Comparison of ENCODE assay signal across 8 cellular contexts in genomic region chr10:103692421-103693069, GRCh38.
DNase-seq lines count a peak whose midpoint lies in the region; ATAC-seq and TF ChIP-seq lines count a peak whose summit lies in the region.

No MANE protein-coding gene starts in this region.

- no TSS peak for BruUV-seq in Calu3 (replicated peaks; lab: Mats Ljungman, UMichigan)

- H3K9me2 ChIP-seq in SU-DHL-6 (replicated peaks; ENCODE audit: insufficient read depth, low read length) = no peaks in the 10 kb centered on the region
- no peaks in the 10 kb centered on the region for H3K9me2 ChIP-seq in hepatocyte (replicated peaks; ENCODE audit: insufficient read depth)

- ATAC-seq in left cardiac atrium (no peak), HG02840 (IDR thresholded peaks at IDR 0.05; ENCODE audit: low FRiP score, unreplicated experiment) (peak; percentile 51)

- peaks cover 50% of the 10 kb centered on the region for H3K4me1 ChIP-seq in left ventricle myocardium inferior
- H3K4me1 ChIP-seq in hepatocyte (ENCODE audit: insufficient read depth) = peaks cover 33% of the 10 kb centered on the region
- peaks cover 4 to 89% (median 50%) of the 10 kb centered on the region in 4 donors for H3K4me1 ChIP-seq in tibial nerve

- H3K27ac ChIP-seq in left ventricle myocardium inferior (replicated peaks) (no peak overlapping the region), SU-DHL-6 (ENCODE audit: low read depth, low read length) (no peak overlapping the region), hepatocyte (no peak overlapping the region), tibial nerve (peak overlapping the region; percentile 62 to 97 (median 78))

- no peak for TF ChIP-seq CTCF in left ventricle myocardium inferior (IDR thresholded peaks at IDR 0.05; ENCODE audit: borderline replicate concordance)
- TF ChIP-seq CTCF in SU-DHL-6 (IDR thresholded peaks at IDR 0.05; ENCODE audit: insufficient read depth, low read length, poor library complexity, severe bottlenecking) = no peak
- no peak for TF ChIP-seq CTCF in hepatocyte (IDR thresholded peaks at IDR 0.05; ENCODE audit: poor library complexity)
- no peak for TF ChIP-seq CTCF in tibial nerve (IDR thresholded peaks at IDR 0.05)
- no peak for TF ChIP-seq CTCF in Calu3 (IDR thresholded peaks at IDR 0.05; ENCODE audit: unreplicated experiment)

- H3K27me3 ChIP-seq in left ventricle myocardium inferior (ENCODE audit: low read depth) (no peaks in the 10 kb centered on the region), SU-DHL-6 (ENCODE audit: low read length) (no peaks in the 10 kb centered on the region), hepatocyte (peaks cover 9% of the 10 kb centered on the region), tibial nerve (no peaks in the 10 kb centered on the region)

- DNase-seq in left ventricle myocardium inferior = no peak
- DNase-seq in left cardiac atrium = no peak
- no peak for DNase-seq in hepatocyte (ENCODE audit: low spot score)
- DNase-seq in tibial nerve (ENCODE audit: low spot score in 2 of 2) = no peak
- DNase-seq in Calu3 = no peak
- DNase-seq in Ammon's horn (ENCODE audit: low spot score) = no peak

- no peaks in the 10 kb centered on the region for H3K9me3 Mint-ChIP-seq in Calu3 (ENCODE audit: low read depth, unreplicated experiment)

- no peaks in the 10 kb centered on the region for H3K36me3 ChIP-seq in left ventricle myocardium inferior
- H3K36me3 ChIP-seq in SU-DHL-6 (ENCODE audit: low read length) = no peaks in the 10 kb centered on the region
- H3K36me3 ChIP-seq in hepatocyte (replicated peaks; ENCODE audit: insufficient read depth, low read depth) = no peaks in the 10 kb centered on the region
- H3K36me3 ChIP-seq in tibial nerve = no peaks in the 10 kb centered on the region

- CTCF ChIA-PET in Calu3 (lab: Charles Lee) = interaction anchor here (0.7 kb wide), 1 partner anchor 630 kb away, joined by 4 read pairs; no protein-coding TSS in a partner anchor

- peaks cover 20% of the 10 kb centered on the region for H3K4me1 Mint-ChIP-seq in Calu3 (ENCODE audit: low read depth, unreplicated experiment)

- H3K9me3 ChIP-seq in left ventricle myocardium inferior (replicated peaks) (no peaks in the 10 kb centered on the region), SU-DHL-6 (ENCODE audit: insufficient read depth, low read length) (no peaks in the 10 kb centered on the region), hepatocyte (ENCODE audit: low read depth) (no peaks in the 10 kb centered on the region), tibial nerve (no peaks in the 10 kb centered on the region)

- H3K9ac ChIP-seq in SU-DHL-6 (ENCODE audit: low read length) = no peak overlapping the region

- H3K4me2 ChIP-seq in SU-DHL-6 (ENCODE audit: low read depth, low read length, poor library complexity, severe bottlenecking) = peak overlapping the region; percentile 30
- peak overlapping the region; percentile 95 for H3K4me2 ChIP-seq in hepatocyte

- no peaks in the 10 kb centered on the region for H3K36me3 Mint-ChIP-seq in Calu3 (ENCODE audit: insufficient read depth, unreplicated experiment)

- TF ChIP-seq POLR2A in tibial nerve (IDR thresholded peaks at IDR 0.05) = no peak

- H3K27ac Mint-ChIP-seq in Calu3 (ENCODE audit: unreplicated experiment) = no peak overlapping the region

- intact Hi-C loops in left ventricle myocardium inferior (cut with micrococcal nuclease) (no loop called here), left cardiac atrium (cut with DNase I) (no loop called here), Calu3 (cut with micrococcal nuclease; ENCODE audit: unreplicated experiment) (no loop called here)

- H4K20me1 ChIP-seq in SU-DHL-6 (ENCODE audit: low read depth, low read length) (no peaks in the 10 kb centered on the region), hepatocyte (ENCODE audit: insufficient read depth, poor library complexity, severe bottlenecking) (no peaks in the 10 kb centered on the region)

- no peak for TF ChIP-seq EP300 in tibial nerve (IDR thresholded peaks at IDR 0.05)

- no peaks in the 10 kb centered on the region for H3F3A ChIP-seq in SU-DHL-6 (ENCODE audit: insufficient read depth)

- H3K4me3 ChIP-seq in left ventricle myocardium inferior = peak overlapping the region; percentile 56
- no peak overlapping the region for H3K4me3 ChIP-seq in SU-DHL-6 (ENCODE audit: insufficient read depth, low read length, poor library complexity, severe bottlenecking)
- H3K4me3 ChIP-seq in hepatocyte = no peak overlapping the region
- H3K4me3 ChIP-seq in tibial nerve = peak overlapping the region; percentile 37 to 61 (median 50)

- H3K27me3 Mint-ChIP-seq in Calu3 (ENCODE audit: unreplicated experiment) = peaks cover 24% of the 10 kb centered on the region

- 18% methylated on average over 20 of the region's 43 CpGs for WGBS in hepatocyte (ENCODE audit: low lambda C conversion rate, missing lambda C conversion rate)
- WGBS in tibial nerve, 2 donors = 15 to 16% methylated on average over 31 to 33 of the region's 43 CpGs

- H2AFZ ChIP-seq in SU-DHL-6 (ENCODE audit: low read depth, low read length, severe bottlenecking) (no peak overlapping the region), hepatocyte (no peak overlapping the region)

- no peaks in the 10 kb centered on the region for H3K79me2 ChIP-seq in SU-DHL-6 (ENCODE audit: insufficient read depth, low read length)
- H3K79me2 ChIP-seq in hepatocyte = no peaks in the 10 kb centered on the region

- H3K4me3 Mint-ChIP-seq in Calu3 (ENCODE audit: low read depth, unreplicated experiment) = no peak overlapping the region

Comparison
In these comparisons a context has a peak if more than half of its experiments do, and no peak if none do; other contexts are left out.
1. H3K27ac ChIP-seq: peak in tibial nerve (4 of 4); none in left ventricle myocardium inferior (single experiment), SU-DHL-6 (single experiment) and hepatocyte (single experiment).
2. H3K4me3 ChIP-seq: peak in left ventricle myocardium inferior (single experiment) and tibial nerve (4 of 4); none in SU-DHL-6 (single experiment) and hepatocyte (single experiment).